27 cellular contexts compared by ENCODE assay signal in genomic region chr2:178257127-178257526, GRCh38.
"Had no signal": no experiment of that assay in that cellular context is flagged by ENCODE, and none has a peak within 500 bp of the region (broad histone marks: within the 10 kb centered on the region; RNA-seq: fewer than 3 reads in every experiment).

No MANE protein-coding gene starts in this region.

- H3K27ac ChIP-seq: colonic mucosa, esophagus squamous epithelium, left lung, prostate gland, sigmoid colon, suprapubic skin had no signal

- H3K4me3 ChIP-seq: colonic mucosa, esophagus squamous epithelium, left lung, mucosa of descending colon, prostate gland, sigmoid colon, suprapubic skin had no signal

- H3K4me1 ChIP-seq: colonic mucosa, esophagus squamous epithelium, left lung, prostate gland, sigmoid colon, suprapubic skin had no signal

- H3K27me3 Mint-ChIP-seq: naive B cell; stimulated activated naive CD8-positive, alpha-beta T cell treated with anti-CD3 and anti-CD28 coated beads, Interleukin-15, amount 100 ng/mL, for 72 hours; type B pancreatic cell had no signal

- H3K36me3 Mint-ChIP-seq: mesothelial cell of epicardium; naive B cell; natural killer cell treated with Interleukin-12 subunit alpha and Interleukin-12 subunit beta and Interleukin-15 and Interleukin-18, amount 100 ng/mL, for 72 hours; type B pancreatic cell had no signal

- H3K4me3 Mint-ChIP-seq: central memory CD8-positive, alpha-beta T cell; mesothelial cell of epicardium; naive B cell; natural killer cell treated with Interleukin-12 subunit alpha and Interleukin-12 subunit beta and Interleukin-15 and Interleukin-18, amount 100 ng/mL, for 72 hours; neural crest cell; stimulated activated naive CD8-positive, alpha-beta T cell treated with anti-CD3 and anti-CD28 coated beads, Interleukin-15, amount 100 ng/mL, for 72 hours; type B pancreatic cell had no signal

- H3K27me3 ChIP-seq: colonic mucosa, esophagus squamous epithelium, left lung, sigmoid colon, suprapubic skin had no signal

- DNase-seq: colonic mucosa; dermis blood vessel endothelial cell; effector memory CD4-positive, alpha-beta T cell; erythroblast; esophagus squamous epithelium; foreskin melanocyte; head of caudate nucleus; kidney; left cardiac atrium; left lung; mesenchymal stem cell; mucosa of descending colon; naive B cell; right cardiac atrium; sigmoid colon; small intestine; stimulated activated CD4-positive, alpha-beta T cell treated with anti-CD3 and anti-CD28 coated beads, Interleukin-15, amount 100 ng/mL, for 24 hours; stimulated activated CD4-positive, alpha-beta T cell treated with anti-CD3 and anti-CD28 coated beads, Interleukin-2, amount 100 ng/mL, for 48 hours; stimulated activated naive CD4-positive, alpha-beta T cell; stimulated activated naive CD8-positive, alpha-beta T cell treated with anti-CD3 and anti-CD28 coated beads, Interleukin-15, amount 100 ng/mL, for 72 hours had no signal

- H3K9me3 Mint-ChIP-seq: central memory CD8-positive, alpha-beta T cell; mesothelial cell of epicardium; naive B cell; natural killer cell treated with Interleukin-12 subunit alpha and Interleukin-12 subunit beta and Interleukin-15 and Interleukin-18, amount 100 ng/mL, for 72 hours; stimulated activated naive CD8-positive, alpha-beta T cell treated with anti-CD3 and anti-CD28 coated beads, Interleukin-15, amount 100 ng/mL, for 72 hours; type B pancreatic cell had no signal

- H3K27ac Mint-ChIP-seq: naive B cell; natural killer cell treated with Interleukin-12 subunit alpha and Interleukin-12 subunit beta and Interleukin-15 and Interleukin-18, amount 100 ng/mL, for 72 hours; stimulated activated naive CD8-positive, alpha-beta T cell treated with anti-CD3 and anti-CD28 coated beads, Interleukin-15, amount 100 ng/mL, for 72 hours; type B pancreatic cell had no signal

- H3K4me1 Mint-ChIP-seq: central memory CD8-positive, alpha-beta T cell; naive B cell; stimulated activated naive CD8-positive, alpha-beta T cell treated with anti-CD3 and anti-CD28 coated beads, Interleukin-15, amount 100 ng/mL, for 72 hours had no signal

- H3K36me3 ChIP-seq: colonic mucosa, esophagus squamous epithelium, left lung, prostate gland, sigmoid colon, suprapubic skin had no signal

- ATAC-seq: left cardiac atrium; mucosa of descending colon; natural killer cell treated with Interleukin-12 subunit alpha and Interleukin-12 subunit beta and Interleukin-15 and Interleukin-18, amount 100 ng/mL, for 72 hours; right cardiac atrium; stimulated activated naive CD8-positive, alpha-beta T cell treated with anti-CD3 and anti-CD28 coated beads, Interleukin-15, amount 100 ng/mL, for 72 hours had no signal

- H3K9me3 ChIP-seq: colonic mucosa, esophagus squamous epithelium, left lung, mucosa of descending colon, prostate gland, sigmoid colon, suprapubic skin had no signal
